In the genomic region with DNA sequence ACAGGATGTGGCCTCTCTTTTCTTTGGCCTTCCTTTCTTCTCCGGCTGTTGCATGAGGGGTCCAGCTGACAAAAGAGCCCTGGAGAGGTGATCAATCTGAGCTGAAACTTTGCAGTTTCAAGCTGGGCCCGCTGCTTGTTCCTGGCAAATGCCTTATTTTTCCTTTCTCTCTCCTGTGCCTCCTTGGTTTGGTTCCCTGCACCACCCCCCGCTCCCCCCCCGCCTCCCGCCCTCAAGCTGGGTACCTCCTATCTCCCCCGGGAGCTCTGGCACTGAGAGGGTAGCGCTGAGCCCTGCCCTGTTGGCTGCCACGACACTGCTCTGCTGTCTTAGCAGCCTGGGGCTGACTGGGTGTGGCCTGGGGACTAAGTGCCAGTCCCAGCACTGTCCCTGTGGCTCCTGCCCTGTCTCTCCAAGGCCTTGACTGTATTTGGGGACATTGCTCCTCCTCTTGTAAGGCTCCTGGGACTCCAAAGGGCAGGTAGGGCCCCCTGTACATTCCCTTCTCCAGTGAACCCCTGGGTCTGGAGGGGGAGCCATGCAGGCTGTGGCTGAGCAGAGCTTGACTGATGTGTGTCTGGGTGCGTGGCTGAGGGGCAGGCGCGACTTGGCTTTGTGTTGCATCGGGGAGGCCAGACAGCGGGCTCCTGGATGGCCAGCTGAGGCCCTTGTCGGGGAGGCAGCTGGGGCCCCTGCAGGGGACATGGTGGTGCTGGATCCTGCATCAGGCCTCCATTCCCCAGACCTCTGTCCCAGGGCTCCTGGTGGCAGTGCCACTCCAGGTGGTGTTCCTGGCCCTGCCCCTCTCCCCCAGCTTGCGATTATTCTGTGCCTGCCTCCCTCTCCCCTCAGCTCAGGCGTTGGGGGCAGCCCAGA, we compare ENCODE assay signal across 8 cellular contexts. TPM values are rescaled to one million over a fixed set of nuclear protein-coding genes. Genes with fewer than 3 reads are reported as not detected.
DNase-seq lines count a peak whose midpoint lies in the region; ATAC-seq, FAIRE-seq and TF ChIP-seq lines count a peak whose summit lies in the region.

No MANE protein-coding gene starts in this region.

- peaks cover 3% of the 10 kb centered on the region for H3K27me3 Mint-ChIP-seq in nephron progenitor cell (ENCODE audit: low read depth, poor library complexity)

- TF ChIP-seq EP300 in esophagus muscularis mucosa (IDR thresholded peaks at IDR 0.05), result no peak

- H3K9me3 Mint-ChIP-seq in nephron progenitor cell, result peaks cover 47% of the 10 kb centered on the region

- peak overlapping the region; percentile 87 for H3K4me3 Mint-ChIP-seq in nephron progenitor cell

- TF ChIP-seq POLR2A in H54 (IDR thresholded peaks at IDR 0.05; ENCODE audit: low read depth, low read length) (0 out of 2 replicates have a peak, but pooled peaks have one; percentile 6), esophagus muscularis mucosa (IDR thresholded peaks at IDR 0.05; ENCODE audit: low read depth) (no peak)

- peak overlapping the region; percentile 54 for H3K27ac Mint-ChIP-seq in nephron progenitor cell

- peak overlapping the region; percentile 69 to 75 (median 72) for H3K27ac ChIP-seq in esophagus muscularis mucosa (replicated peaks in 1 of 4)

- no peaks in the 10 kb centered on the region for H3K9me3 ChIP-seq in esophagus muscularis mucosa

- no peak for TF ChIP-seq CTCF in esophagus muscularis mucosa (IDR thresholded peaks at IDR 0.05)
- TF ChIP-seq CTCF in nephron progenitor cell (IDR thresholded peaks at IDR 0.05), result no peak

- WGBS in esophagus muscularis mucosa, result 63% methylated on average over 15 of the region's 16 CpGs

- no peak for FAIRE-seq in H54 (lab: Jason Lieb, UNC)

- peaks cover 0 to 23% (median 9%) of the 10 kb centered on the region in 4 donors for H3K36me3 ChIP-seq in esophagus muscularis mucosa

- H3K4me1 ChIP-seq in esophagus muscularis mucosa, result peaks cover 0 to 21% (median 17%) of the 10 kb centered on the region in 4 donors

- intact Hi-C loops in esophagus muscularis mucosa (cut with DNase I), result no loop called here

- peak overlapping the region; percentile 59 to 72 (median 63) for H3K4me3 ChIP-seq in esophagus muscularis mucosa

- no peaks in the 10 kb centered on the region for H3K27me3 ChIP-seq in esophagus muscularis mucosa

- H3K36me3 Mint-ChIP-seq in nephron progenitor cell (ENCODE audit: low read depth), result peaks cover 23% of the 10 kb centered on the region

- H3K4me1 Mint-ChIP-seq in nephron progenitor cell, result peaks cover 12% of the 10 kb centered on the region

- peak; percentile 59 for DNase-seq in AG08396 (ENCODE audit: low spot score)
- peak; percentile 65 for DNase-seq in H54 (ENCODE audit: insufficient read length, low spot score)
- DNase-seq in SW480 (ENCODE audit: low spot score), result peak; percentile 60
- DNase-seq in esophagus muscularis mucosa (ENCODE audit: extremely low spot score), result no peak
- no peak for DNase-seq in nephron progenitor cell
- DNase-seq in Kasumi-1 (lab: John Stamatoyannopoulos, UW), result no peak
- no peak for DNase-seq in stimulated activated CD4-positive, alpha-beta T cell treated with anti-CD3 and anti-CD28 coated beads, Interleukin-2, amount 100 ng/mL, for 48 hours

- ATAC-seq in GM21360 (IDR thresholded peaks at IDR 0.05; ENCODE audit: unreplicated experiment), result no peak

RNA-seq across cellular contexts. Expression of gene PLXNA3, which starts 1.1 kb away (rescaled TPM):
- total RNA-seq in esophagus muscularis mucosa, result 10 to 100 TPM in 1 of 4 donors, 1 to 10 TPM in 3; 2.2 to 17.9 (median 4.3) TPM

RNA-seq across cellular contexts. Expression of gene FAM50A, which starts 15.3 kb away (rescaled TPM):
- 10 to 100 TPM; 47.7 to 63.5 (median 56.7) TPM for total RNA-seq in esophagus muscularis mucosa

RNA-seq across cellular contexts. Expression of gene LAGE3, which starts 19.9 kb away (rescaled TPM):
- 10 to 100 TPM; 14.1 to 21.7 (median 16.9) TPM for total RNA-seq in esophagus muscularis mucosa

RNA-seq across cellular contexts. Expression of gene GDI1, which starts 22.2 kb away (rescaled TPM):
- 100 to 1,000 TPM; 105 to 148 (median 128) TPM for total RNA-seq in esophagus muscularis mucosa

RNA-seq across cellular contexts. Expression of gene UBL4A, which starts 27.2 kb away (rescaled TPM):
- 10 to 100 TPM; 41.7 to 75.8 (median 57.9) TPM for total RNA-seq in esophagus muscularis mucosa

Comparison
In these comparisons a context has a peak if more than half of its experiments do, and no peak if none do; other contexts are left out.
1. DNase-seq: peak in AG08396 (single experiment), H54 (single experiment) and SW480 (single experiment); none in esophagus muscularis mucosa (single experiment), nephron progenitor cell (single experiment), Kasumi-1 (0 of 2) and stimulated activated CD4-positive, alpha-beta T cell treated with anti-CD3 and anti-CD28 coated beads, Interleukin-2, amount 100 ng/mL, for 48 hours (0 of 2).